In the genomic region with DNA sequence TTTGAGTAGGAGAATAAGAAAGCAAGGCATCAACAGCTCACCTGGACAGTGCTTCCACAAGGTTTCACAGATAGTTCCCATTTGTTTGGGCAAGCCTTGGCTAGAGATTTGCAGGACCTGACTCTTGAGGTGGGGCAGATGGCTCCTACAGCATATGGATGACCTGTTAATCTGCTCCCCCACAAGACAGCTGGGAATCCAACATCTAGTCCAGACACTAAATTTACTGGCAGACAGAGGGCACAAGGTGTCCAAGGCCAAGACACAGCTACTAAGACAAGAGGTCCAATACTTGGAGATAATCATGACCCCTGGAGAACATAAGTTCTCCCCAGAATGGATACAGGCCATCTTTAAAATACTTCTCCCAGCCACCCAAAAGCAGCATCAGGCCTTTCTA, we compare ENCODE assay signal across 14 cellular contexts. TPM values are rescaled to one million over a fixed set of nuclear protein-coding genes. Genes with fewer than 3 reads are reported as not detected.
"Had no signal": no experiment of that assay in that cellular context is flagged by ENCODE, and none has a peak within 500 bp of the region (broad histone marks: within the 10 kb centered on the region; RNA-seq: fewer than 3 reads in every experiment).

No MANE protein-coding gene starts in this region.

RNA-seq across cellular contexts. Expression of a gene that starts 23.6 kb away (rescaled TPM):
- total RNA-seq: natural killer cell treated with Interleukin-12 subunit alpha and Interleukin-12 subunit beta and Interleukin-15 and Interleukin-18, amount 100 ng/mL, for 72 hours; neural crest cell; osteocyte; prostate gland; pulmonary artery endothelial cell; right atrium auricular region; skeletal muscle tissue; subcutaneous adipose tissue; temporal lobe; thoracic aorta; thyroid gland; tibial nerve; vagina had no signal
- polyA plus RNA-seq: pancreas had no signal
